17 cellular contexts compared by ENCODE assay signal in the genomic region with DNA sequence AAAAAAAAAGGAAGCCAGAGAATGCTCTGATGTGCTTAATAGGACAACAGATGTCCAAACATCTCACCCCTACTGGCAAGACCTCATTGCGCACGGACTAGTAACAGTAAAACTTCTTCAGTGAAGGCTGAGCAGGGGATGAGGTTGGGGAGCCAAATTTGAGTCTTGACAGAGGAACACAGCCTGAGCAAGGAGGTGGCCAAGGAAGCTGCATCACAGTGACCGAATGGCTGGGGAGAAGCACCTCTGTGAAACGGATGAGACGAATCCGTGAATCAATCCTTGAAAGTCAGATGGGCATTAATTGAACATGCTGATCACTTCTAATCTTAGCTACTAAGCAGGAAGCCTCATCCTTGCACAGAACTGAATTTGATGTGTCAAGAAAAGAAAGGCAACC. TPM values are rescaled to one million over a fixed set of nuclear protein-coding genes. Genes with fewer than 3 reads are reported as not detected.
DNase-seq lines count a peak whose midpoint lies in the region; ATAC-seq and TF ChIP-seq lines count a peak whose summit lies in the region.
"Had no signal": no experiment of that assay in that cellular context is flagged by ENCODE, and none has a peak within 500 bp of the region (broad histone marks: within the 10 kb centered on the region; RNA-seq: fewer than 3 reads in every experiment).

No MANE protein-coding gene starts in this region.

- no peaks in the 10 kb centered on the region for H4K20me1 ChIP-seq in mammary epithelial cell (ENCODE audit: insufficient read depth, low read length)

- H3K36me3 Mint-ChIP-seq in MCF 10A (ENCODE audit: insufficient read depth, unreplicated experiment) (peaks cover 39% of the 10 kb centered on the region), brain (peaks cover 27% of the 10 kb centered on the region)
- H3K36me3 Mint-ChIP-seq: IgD-negative memory B cell had no signal

- dilution Hi-C loops in mammary epithelial cell (cut with HindIII; ENCODE audit: low sequenced_read_pairs), result loop anchor here (5.0 kb wide), 2 partner anchors 310 to 435 kb away; no protein-coding TSS in a partner anchor

- H3K4me1 Mint-ChIP-seq in MCF 10A (ENCODE audit: insufficient read depth, unreplicated experiment) (no peaks in the 10 kb centered on the region), brain (peaks cover 44% of the 10 kb centered on the region)
- H3K4me1 Mint-ChIP-seq: IgD-negative memory B cell had no signal

- peaks cover 17% of the 10 kb centered on the region for H3K79me2 ChIP-seq in mammary epithelial cell (ENCODE audit: insufficient read depth, low read length)

- BruUV-seq in MCF 10A (replicated peaks; lab: Mats Ljungman, UMichigan) (TSS peak; percentile 4), mammary epithelial cell (replicated peaks; lab: Mats Ljungman, UMichigan) (no TSS peak)

- H3K9me3 ChIP-seq in mammary epithelial cell (replicated peaks; ENCODE audit: insufficient read depth, low read length) (no peaks in the 10 kb centered on the region), lower lobe of right lung (no peaks in the 10 kb centered on the region), tibial artery (no peaks in the 10 kb centered on the region)
- H3K9me3 ChIP-seq: HAP-1 had no signal

- no peak overlapping the region for H2AFZ ChIP-seq in mammary epithelial cell (ENCODE audit: low read depth, low read length)

- H3K27ac ChIP-seq in mammary epithelial cell (ENCODE audit: insufficient read depth, low read depth, low read length) (no peak overlapping the region), lower lobe of right lung (peak overlapping the region; percentile 63), tibial artery (peak overlapping the region; percentile 64 to 75)
- H3K27ac ChIP-seq: 22Rv1; BLaER1 treated with 17β-estradiol and CSF1 and Interleukin-3, amounts not matched to agents 10 nM and 100 nM had no signal

- no peak for ATAC-seq in lower lobe of right lung
- ATAC-seq: Panc1 had no signal

- CTCF ChIA-PET in MCF 10A (lab: Yijun Ruan, JAX) (interaction anchor here (0.6 kb wide), 2 partner anchors 90 to 595 kb away, joined by 3 to 4 read pairs; no protein-coding TSS in a partner anchor), mammary epithelial cell (lab: Charles Lee; ENCODE audit: low non-redundant PET) (no interaction called here)

- H3K36me3 ChIP-seq in mammary epithelial cell (ENCODE audit: insufficient read depth, low read length) (peaks cover 11% of the 10 kb centered on the region), lower lobe of right lung (peaks cover 56% of the 10 kb centered on the region), tibial artery (peaks cover 33 to 63% (median 63%) of the 10 kb centered on the region in 3 donors)
- H3K36me3 ChIP-seq: HAP-1 had no signal

- H3K27ac Mint-ChIP-seq in MCF 10A (ENCODE audit: low read depth, unreplicated experiment) (no peak overlapping the region), brain (peak overlapping the region in 3 of 5 experiments; percentile 9 to 28 (median 21))
- H3K27ac Mint-ChIP-seq: IgD-negative memory B cell had no signal

- TF ChIP-seq CTCF in MCF 10A (IDR thresholded peaks at IDR 0.05; ENCODE audit: unreplicated experiment) (no peak), mammary epithelial cell (conservative IDR thresholded peaks at IDR 0.05 in 1 of 2, IDR thresholded peaks at IDR 0.05 in 1 of 2; ENCODE audit: extremely low read depth in 1 of 2, insufficient read depth in 1 of 2, low read depth in 1 of 2, low read length in 2 of 2) (no peak), brain (conservative IDR thresholded peaks at IDR 0.05) (no peak), lower lobe of right lung (IDR thresholded peaks at IDR 0.05) (no peak), tibial artery (IDR thresholded peaks at IDR 0.05) (no peak)

- H3K9me3 Mint-ChIP-seq in MCF 10A (ENCODE audit: unreplicated experiment) (no peaks in the 10 kb centered on the region), brain (no peaks in the 10 kb centered on the region)
- H3K9me3 Mint-ChIP-seq: IgD-negative memory B cell had no signal

- no peak overlapping the region for H3K4me3 Mint-ChIP-seq in MCF 10A (ENCODE audit: unreplicated experiment)
- no peak overlapping the region for H3K4me3 Mint-ChIP-seq in brain
- H3K4me3 Mint-ChIP-seq: IgD-negative memory B cell had no signal

- intact Hi-C loops in MCF 10A (cut with micrococcal nuclease) (no loop called here), mammary epithelial cell (cut with micrococcal nuclease) (no loop called here), lower lobe of right lung (cut with DNase I) (no loop called here), tibial artery (cut with DNase I; ENCODE audit: low total_unique reads) (no loop called here)

- H3K27me3 ChIP-seq in mammary epithelial cell (ENCODE audit: insufficient read depth, low read length) (no peaks in the 10 kb centered on the region), lower lobe of right lung (ENCODE audit: low read depth) (no peaks in the 10 kb centered on the region), tibial artery (no peaks in the 10 kb centered on the region)
- H3K27me3 ChIP-seq: BLaER1 treated with 17β-estradiol and CSF1 and Interleukin-3, amounts not matched to agents 10 nM and 100 nM had no signal

- H3K27me3 Mint-ChIP-seq in MCF 10A (ENCODE audit: insufficient read depth, unreplicated experiment) (no peaks in the 10 kb centered on the region), brain (no peaks in the 10 kb centered on the region)
- H3K27me3 Mint-ChIP-seq: IgD-negative memory B cell had no signal

- DNase-seq in MCF 10A (ENCODE audit: unreplicated experiment) (no peak), mammary epithelial cell (no peak), lower lobe of right lung (no peak), tibial artery (no peak), SKM-1 (lab: John Stamatoyannopoulos, UW; ENCODE audit: unreplicated experiment) (no peak), NCI-H2081 treated with DMSO at 0.1 percent for 48 hours (lab: John Stamatoyannopoulos, UW) (no peak)
- DNase-seq in activated CD8-positive, alpha-beta memory T cell treated with anti-CD3 and anti-CD28 coated beads, Interleukin-2, amount 50 U/mL, for 4 hours, result no peak
- DNase-seq: NCI-H1417, NCI-H1930, NCI-H510A, NCI-H82 had no signal

- in situ Hi-C loops in mammary epithelial cell (cut with MboI; ENCODE audit: low sequenced_read_pairs in 2 of 2), result no loop called here

- H3K4me3 ChIP-seq in mammary epithelial cell (replicated peaks in 1 of 3; ENCODE audit: insufficient read depth in 1 of 3, low read depth in 2 of 3, low read length in 3 of 3) (no peak overlapping the region), lower lobe of right lung (no peak overlapping the region), tibial artery (no peak overlapping the region)
- H3K4me3 ChIP-seq: BLaER1 treated with 17β-estradiol and CSF1 and Interleukin-3, amounts not matched to agents 10 nM and 100 nM; HAP-1 had no signal

- no peaks in the 10 kb centered on the region for H3K4me1 ChIP-seq in mammary epithelial cell (ENCODE audit: insufficient read depth, low read length)
- peaks cover 16% of the 10 kb centered on the region for H3K4me1 ChIP-seq in lower lobe of right lung
- H3K4me1 ChIP-seq in tibial artery, result peaks cover 0 to 60% (median 48%) of the 10 kb centered on the region in 4 donors
- H3K4me1 ChIP-seq: BLaER1 treated with 17β-estradiol and CSF1 and Interleukin-3, amounts not matched to agents 10 nM and 100 nM; HAP-1 had no signal

- H3K9ac ChIP-seq in mammary epithelial cell (ENCODE audit: insufficient read depth, low read length), result no peak overlapping the region
- H3K9ac ChIP-seq: BLaER1 treated with 17β-estradiol and CSF1 and Interleukin-3, amounts not matched to agents 10 nM and 100 nM had no signal

- POLR2A ChIA-PET in MCF 10A (lab: Yijun Ruan, JAX), result interaction anchor here (0.6 to 0.7 kb wide), 2 partner anchors 172 to 851 kb away, joined by 3 to 5 read pairs; no protein-coding TSS in a partner anchor

- no peak overlapping the region for H3K4me2 ChIP-seq in mammary epithelial cell (ENCODE audit: insufficient read depth, low read depth, low read length)
- H3K4me2 ChIP-seq: BLaER1 treated with 17β-estradiol and CSF1 and Interleukin-3, amounts not matched to agents 10 nM and 100 nM had no signal

- WGBS in mammary epithelial cell (ENCODE audit: low coverage, missing lambda C conversion rate), result 86% methylated on average over 6 of the region's 6 CpGs

RNA-seq across cellular contexts. Expression of gene PXDC1, which starts 29.7 kb away (rescaled TPM):
- total RNA-seq in MCF 10A (2022) (48.1 and 51.4 TPM in 2 replicates), mammary epithelial cell (100 to 1,000 TPM in 1 of 2 donors, 10 to 100 TPM in 1; 40.4 to 180 TPM), lower lobe of right lung (50.9 TPM)
- polyA plus RNA-seq in mammary epithelial cell (12.1 TPM), brain (ENCODE audit: insufficient read depth, low read depth, low replicate concordance) (30.5 TPM)
- polyA minus RNA-seq in mammary epithelial cell, result 10.3 TPM
